In the genomic region with DNA sequence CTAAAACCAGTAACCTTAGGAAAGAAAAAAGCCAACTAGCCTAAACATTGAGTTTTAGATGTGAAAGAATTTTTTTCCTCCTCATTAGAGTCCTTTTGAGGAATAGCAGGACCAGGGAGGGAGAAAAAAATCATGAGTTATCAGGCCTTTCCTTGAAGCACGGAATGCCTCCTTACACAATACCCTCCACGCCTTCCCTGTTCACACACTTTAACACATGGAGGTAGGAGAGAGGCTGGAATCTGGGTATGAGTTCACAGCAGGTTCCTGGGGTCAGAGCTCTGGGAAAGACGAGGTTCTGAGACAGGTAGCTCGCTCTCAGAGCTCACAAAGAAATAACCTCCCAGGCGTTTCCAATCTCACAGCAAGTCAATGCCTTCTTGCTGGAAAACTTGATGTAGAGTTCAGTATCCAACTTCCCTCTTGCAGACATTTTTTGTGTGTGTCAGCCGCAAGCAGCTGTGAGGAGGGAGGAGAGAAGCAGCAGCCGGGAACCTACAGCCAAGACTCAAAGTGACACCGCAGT, we compare ENCODE assay signal across 8 cellular contexts. TPM values are rescaled to one million over a fixed set of nuclear protein-coding genes. Genes with fewer than 3 reads are reported as not detected.
DNase-seq lines count a peak whose midpoint lies in the region; TF ChIP-seq lines count a peak whose summit lies in the region.

No MANE protein-coding gene starts in this region.

- intact Hi-C loops in lower leg skin (cut with DNase I; ENCODE audit: low total_unique reads), result no loop called here
- intact Hi-C loops in transverse colon (cut with DNase I; ENCODE audit: low total_unique reads), result no loop called here

- WGBS in lower leg skin, 2 donors, result 9 to 14% methylated on average over 8 of the region's 8 CpGs
- 14 to 39% methylated on average over 2 to 8 of the region's 8 CpGs for WGBS in transverse colon (ENCODE audit: low coverage in 1 of 2), 2 donors

- TF ChIP-seq EP300 in transverse colon (IDR thresholded peaks at IDR 0.05; ENCODE audit: low read depth), result no peak

- H3K27ac ChIP-seq in brain microvascular endothelial cell (no peak overlapping the region), transverse colon (peak overlapping the region; percentile 85 to 88 (median 86))

- H3K36me3 ChIP-seq in brain microvascular endothelial cell (replicated peaks), result no peaks in the 10 kb centered on the region
- no peaks in the 10 kb centered on the region for H3K36me3 ChIP-seq in transverse colon

- H3K9me3 ChIP-seq in transverse colon, result no peaks in the 10 kb centered on the region

- TF ChIP-seq CTCF in brain microvascular endothelial cell (IDR thresholded peaks at IDR 0.05; ENCODE audit: low read depth, low read length, missing control alignments) (no peak), lower leg skin (IDR thresholded peaks at IDR 0.05) (no peak), transverse colon (IDR thresholded peaks at IDR 0.05) (no peak)

- DNase-seq in NCI-H345 (lab: John Stamatoyannopoulos, UW) (peak; percentile 25), NCI-H345 treated with DMSO at 0.1 percent for 48 hours (lab: John Stamatoyannopoulos, UW; ENCODE audit: unreplicated experiment) (no peak), KBM-7 (peak; percentile 68), brain microvascular endothelial cell (no peak), lower leg skin (ENCODE audit: low spot score in 2 of 2) (no peak), transverse colon (peak; percentile 10), NCI-H2196 treated with DMSO at 0.1 percent for 48 hours (lab: John Stamatoyannopoulos, UW; ENCODE audit: unreplicated experiment) (no peak), epidermal melanocyte (ENCODE audit: insufficient read length, low spot score) (no peak)

- in situ Hi-C loops in KBM-7 (cut with MboI; ENCODE audit: low pct_unique_long_range_greater_than_20kb, low sequenced_read_pairs), result no loop called here
- in situ Hi-C loops in brain microvascular endothelial cell (cut with HindIII; ENCODE audit: low pct_ligation_motif_present, low sequenced_read_pairs), result no loop called here
- in situ Hi-C loops in transverse colon (cut with MboI; ENCODE audit: low pct_ligation_motif_present in 1 of 4, low pct_unique_long_range_greater_than_20kb in 1 of 4, low sequenced_read_pairs in 3 of 4), result no loop called here

- peaks cover 0 to 18% (median 11%) of the 10 kb centered on the region in 4 donors for H3K4me1 ChIP-seq in transverse colon

- H3K27me3 ChIP-seq in brain microvascular endothelial cell (replicated peaks) (no peaks in the 10 kb centered on the region), transverse colon (no peaks in the 10 kb centered on the region)

- H3K4me3 ChIP-seq in brain microvascular endothelial cell (ENCODE audit: low read depth, low read length) (peak overlapping the region; percentile 77), lower leg skin (ENCODE audit: low read depth, poor library complexity, severe bottlenecking) (peak overlapping the region; percentile 82), transverse colon (peak overlapping the region; percentile 49 to 68 (median 62))

- TF ChIP-seq POLR2A in lower leg skin (IDR thresholded peaks at IDR 0.05) (no peak), transverse colon (IDR thresholded peaks at IDR 0.05) (no peak)

RNA-seq across cellular contexts. Expression of a gene that starts 0.7 kb away (rescaled TPM):
- total RNA-seq in lower leg skin, result 1 to 10 TPM; 3.9 to 9.4 (median 6.4) TPM
- total RNA-seq in transverse colon, result 10 to 100 TPM in 1 of 4 donors, 1 to 10 TPM in 2, under 1 TPM in 1; 0.75 to 29.3 (median 5.5) TPM

RNA-seq across cellular contexts. Expression of a gene that starts 59.1 kb away (rescaled TPM):
- total RNA-seq in lower leg skin, result 1 to 10 TPM; 1.9 to 6.9 (median 6.7) TPM
- 1 to 10 TPM in 3 of 4 donors, under 1 TPM in 1; 0.37 to 6.5 (median 2.8) TPM for total RNA-seq in transverse colon

Comparison
In these comparisons a context has a peak if more than half of its experiments do, and no peak if none do; other contexts are left out.
1. DNase-seq: peak in NCI-H345 (single experiment), KBM-7 (single experiment) and transverse colon (single experiment); none in NCI-H345 treated with DMSO at 0.1 percent for 48 hours (single experiment), brain microvascular endothelial cell (single experiment), lower leg skin (0 of 2), NCI-H2196 treated with DMSO at 0.1 percent for 48 hours (single experiment) and epidermal melanocyte (single experiment).
2. Peak in every context shown above with its lines, with median percentiles within 50 percentile points of each other: H3K4me3 ChIP-seq.